Comparison of ENCODE assay signal across 20 cellular contexts in genomic region chr1:50796277-50796676, GRCh38.
"Had no signal": no experiment of that assay in that cellular context is flagged by ENCODE, and none has a peak within 500 bp of the region (broad histone marks: within the 10 kb centered on the region; RNA-seq: fewer than 3 reads in every experiment).

No MANE protein-coding gene starts in this region.

- FAIRE-seq: urothelium cell line had no signal

- H3K9me3 ChIP-seq: body of pancreas, colonic mucosa, tibial artery had no signal

- H3K27me3 ChIP-seq: body of pancreas, colonic mucosa, foreskin keratinocyte, tibial artery had no signal

- H3K27ac ChIP-seq: body of pancreas, colonic mucosa, foreskin keratinocyte, tibial artery had no signal

- DNase-seq: activated B cell treated with CpG ODN at 0.5 μM for 24 hours; activated CD4-positive, alpha-beta T cell treated with anti-CD3 and anti-CD28 coated beads, Interleukin-2, amount 10 ng/mL, durations not matched to agents 24 days and 14 days; activated CD8-positive, alpha-beta memory T cell treated with anti-CD3 and anti-CD28 coated beads for 24 hours; activated gamma-delta T cell treated with Interleukin-2 at 50 U/mL for 16 hours; amygdala; body of pancreas; caudate nucleus; colonic mucosa; effector CD4-positive, alpha-beta T cell; foreskin keratinocyte; glutamatergic neuron; kidney glomerular epithelial cell; left ventricle myocardium superior; stimulated activated CD4-positive, alpha-beta T cell treated with anti-CD3 and anti-CD28 coated beads, Interleukin-12 subunit alpha, Interleukin-12 subunit beta, amount 100 ng/mL, for 4 hours; stimulated activated CD4-positive, alpha-beta T cell treated with anti-CD3 and anti-CD28 coated beads, Interleukin-2, amount 100 ng/mL, for 24 hours; T-helper 1 cell; T1000; tibial artery had no signal

- H3K4me1 ChIP-seq: colonic mucosa, foreskin keratinocyte had no signal

- H3K4me3 ChIP-seq: body of pancreas, colonic mucosa, tibial artery had no signal

- ATAC-seq: body of pancreas; foreskin keratinocyte; left ventricle myocardium superior; stimulated activated effector memory CD8-positive, alpha-beta T cell treated with anti-CD3 and anti-CD28 coated beads, Interleukin-12 subunit alpha, Interleukin-12 subunit beta, amount 100 ng/mL, for 72 hours had no signal

- H3K36me3 ChIP-seq: colonic mucosa, tibial artery had no signal
